10 cellular contexts compared by ENCODE assay signal in the genomic region with DNA sequence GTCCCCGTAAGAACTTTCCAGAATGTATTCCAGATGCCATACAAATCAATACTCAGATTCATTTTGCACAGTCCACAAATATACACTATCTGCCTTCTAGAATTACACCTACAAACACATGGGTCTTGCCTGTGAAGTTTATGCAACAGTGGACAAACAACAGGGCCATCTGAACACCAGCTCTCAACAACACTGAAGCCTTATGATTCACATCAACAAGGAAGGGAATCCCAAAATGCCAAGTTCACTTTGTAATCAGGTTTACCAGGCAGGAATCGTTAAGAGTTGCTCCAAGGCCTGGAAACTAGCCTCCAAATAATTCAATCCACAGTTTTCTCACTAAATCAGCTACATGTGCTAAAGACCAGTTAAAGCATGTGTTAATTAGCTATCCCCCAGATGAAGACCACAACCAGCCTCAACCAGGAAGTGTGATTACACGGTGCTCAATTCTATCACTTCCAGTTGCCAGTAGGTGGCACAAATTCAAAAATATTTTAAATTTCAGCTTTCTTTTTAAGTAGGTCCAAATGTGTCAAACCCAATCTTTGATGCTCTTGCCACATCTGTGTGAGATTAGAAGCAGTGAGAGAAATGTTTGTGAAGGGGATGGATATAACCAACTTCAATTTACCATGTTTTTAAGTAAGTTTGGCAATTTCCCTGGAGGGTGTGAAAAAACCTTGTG.
DNase-seq lines count a peak whose midpoint lies in the region; ATAC-seq and TF ChIP-seq lines count a peak whose summit lies in the region.
"Had no signal": no experiment of that assay in that cellular context is flagged by ENCODE, and none has a peak within 500 bp of the region (broad histone marks: within the 10 kb centered on the region; RNA-seq: fewer than 3 reads in every experiment).

No MANE protein-coding gene starts in this region.

- 24 to 36% methylated on average over 3 of the region's 3 CpGs for WGBS in lower leg skin, 2 donors

- no peak for TF ChIP-seq POLR2A in NB4 (IDR thresholded peaks at IDR 0.05; ENCODE audit: extremely low read depth, insufficient read length)
- TF ChIP-seq POLR2A in lower leg skin (IDR thresholded peaks at IDR 0.05) = no peak

- TF ChIP-seq CTCF in NB4 (IDR thresholded peaks at IDR 0.05; ENCODE audit: low read depth, low read length) (peak; percentile 34), lower leg skin (IDR thresholded peaks at IDR 0.05) (no peak)

- intact Hi-C loops in lower leg skin (cut with DNase I; ENCODE audit: low total_unique reads) = no loop called here

- no peak overlapping the region for H3K4me3 ChIP-seq in NB4 (ENCODE audit: low read depth, low read length)
- H3K4me3 ChIP-seq in lower leg skin (ENCODE audit: low read depth, poor library complexity, severe bottlenecking) = no peak overlapping the region
- H3K4me3 ChIP-seq: adrenal gland had no signal

- peak; percentile 35 for DNase-seq in DMS53 (lab: John Stamatoyannopoulos, UW)
- DNase-seq in DMS53 treated with DMSO at 0.1 percent for 48 hours (lab: John Stamatoyannopoulos, UW; ENCODE audit: unreplicated experiment) = no peak
- DNase-seq in NB4 (ENCODE audit: low read depth) = peak; percentile 41
- peak; percentile 31 for DNase-seq in dermis blood vessel endothelial cell
- peak; percentile 44 for DNase-seq in renal cortical epithelial cell (ENCODE audit: low read depth)
- DNase-seq in lower leg skin (ENCODE audit: low spot score in 2 of 2) = no peak
- no peak for DNase-seq in mucosa of gallbladder (ENCODE audit: low spot score)
- DNase-seq: adrenal gland, T-helper 2 cell had no signal

- ATAC-seq in GM21723 (IDR thresholded peaks at IDR 0.05; ENCODE audit: unreplicated experiment) = no peak

Comparison
In these comparisons a context has a peak if more than half of its experiments do, and no peak if none do; other contexts are left out.
1. DNase-seq: peak in DMS53 (single experiment), NB4 (single experiment), dermis blood vessel endothelial cell (single experiment) and renal cortical epithelial cell (single experiment); none in DMS53 treated with DMSO at 0.1 percent for 48 hours (single experiment), lower leg skin (0 of 2) and mucosa of gallbladder (single experiment).